8 cellular contexts compared by ENCODE assay signal in the genomic region with DNA sequence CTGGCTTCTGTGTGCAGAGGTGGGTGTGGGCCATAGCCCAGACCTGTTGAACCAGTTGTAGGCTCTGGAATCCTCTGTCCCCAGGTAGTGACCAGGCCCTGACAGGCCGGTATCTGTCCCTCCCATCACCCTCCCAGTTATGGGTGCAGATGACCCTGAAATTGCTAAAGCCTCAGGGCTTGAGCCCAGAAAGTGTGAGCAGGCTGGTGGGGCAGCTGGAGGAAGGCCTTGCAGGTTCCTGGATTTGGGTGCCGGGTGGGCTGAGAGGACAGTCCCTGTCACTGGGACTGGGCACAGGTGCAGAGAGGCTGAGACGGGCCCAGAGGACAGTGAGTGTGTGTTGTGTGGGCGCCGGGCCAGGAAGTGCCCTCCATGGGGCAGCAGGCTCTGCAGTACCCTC. TPM values are rescaled to one million over a fixed set of nuclear protein-coding genes. Genes with fewer than 3 reads are reported as not detected.
DNase-seq lines count a peak whose midpoint lies in the region; ATAC-seq and TF ChIP-seq lines count a peak whose summit lies in the region.
"Not testable (repeated sequence)": the region's sequence is repeated elsewhere in the genome, so short reads cannot be mapped to it uniquely, and the experiment has no call there.

No MANE protein-coding gene starts in this region.

- H3K4me3 Mint-ChIP-seq in GM23338; dendritic cell treated with granulocyte-macrophage colony-stimulating factor and Interleukin-4, amounts not matched to agents 40 ng/mL and 50 ng/mL, for 4 days: not testable (repeated sequence)

- not testable (repeated sequence) for H3K36me3 ChIP-seq in GM23338 (ENCODE audit: insufficient read depth); adrenal gland (replicated peaks in 1 of 2); heart left ventricle; mucosa of rectum (ENCODE audit: control insufficient read depth in 2 of 2, insufficient read depth in 2 of 2, low read length in 2 of 2); spleen; aorta (ENCODE audit: control insufficient read depth in 1 of 2, insufficient read depth in 2 of 2, low read length in 1 of 2)

- H2AFZ ChIP-seq in GM23338, result not testable (repeated sequence)

- not testable (repeated sequence) for H3K9me3 Mint-ChIP-seq in GM23338; dendritic cell treated with granulocyte-macrophage colony-stimulating factor and Interleukin-4, amounts not matched to agents 40 ng/mL and 50 ng/mL, for 4 days

- H3K27me3 Mint-ChIP-seq in GM23338 (ENCODE audit: insufficient read depth, low read depth, poor library complexity); dendritic cell treated with granulocyte-macrophage colony-stimulating factor and Interleukin-4, amounts not matched to agents 40 ng/mL and 50 ng/mL, for 4 days: not testable (repeated sequence)

- H3K36me3 Mint-ChIP-seq in GM23338 (ENCODE audit: low read depth), result not testable (repeated sequence)
- H3K36me3 Mint-ChIP-seq in dendritic cell treated with granulocyte-macrophage colony-stimulating factor and Interleukin-4, amounts not matched to agents 40 ng/mL and 50 ng/mL, for 4 days (ENCODE audit: low read depth), result peaks cover 11% of the 10 kb centered on the region

- intact Hi-C loops in adrenal gland (cut with DNase I); dendritic cell treated with granulocyte-macrophage colony-stimulating factor and Interleukin-4, amounts not matched to agents 40 ng/mL and 50 ng/mL, for 4 days (cut with micrococcal nuclease); heart left ventricle (cut with DNase I); left colon (cut with DNase I, micrococcal nuclease); spleen (cut with DNase I; ENCODE audit: low total_unique reads); aorta (cut with DNase I): not testable (repeated sequence)

- H3K9ac ChIP-seq in mucosa of rectum (ENCODE audit: low read depth in 1 of 2, low read length in 2 of 2), result not testable (repeated sequence)

- not testable (repeated sequence) for TF ChIP-seq POLR2A in adrenal gland (IDR thresholded peaks at IDR 0.05); heart left ventricle (IDR thresholded peaks at IDR 0.05); spleen (IDR thresholded peaks at IDR 0.05)

- not testable (repeated sequence) for H3K27ac ChIP-seq in GM23338 (ENCODE audit: low read depth); aorta (ENCODE audit: low read depth in 1 of 2, low read length in 2 of 2)
- H3K27ac ChIP-seq in adrenal gland (peak overlapping the region in 4 of 5 donors; percentile 1 to 78 (median 63)), heart left ventricle (peak overlapping the region in 7 of 12 donors; percentile 21 to 73 (median 56)), mucosa of rectum (ENCODE audit: low read depth in 2 of 2, low read length in 2 of 2) (peak overlapping the region; percentile 76 to 78), spleen (peak overlapping the region in 1 of 8 donors; percentile 83)

- peaks cover 21% of the 10 kb centered on the region for H3K79me2 ChIP-seq in GM23338 (replicated peaks; ENCODE audit: insufficient read depth)

- peaks cover 16% of the 10 kb centered on the region; the same call in 1 of the 2 replicates for H3K4me1 ChIP-seq in GM23338 (ENCODE audit: insufficient read depth)
- peaks cover 37 to 64% of the 10 kb centered on the region in 2 donors for H3K4me1 ChIP-seq in adrenal gland (replicated peaks in 1 of 2)
- peaks cover 0 to 80% (median 35%) of the 10 kb centered on the region in 12 donors for H3K4me1 ChIP-seq in heart left ventricle
- peaks cover 15 to 36% of the 10 kb centered on the region in 2 donors for H3K4me1 ChIP-seq in mucosa of rectum (ENCODE audit: control insufficient read depth in 2 of 2, insufficient read depth in 2 of 2, low read length in 2 of 2)
- H3K4me1 ChIP-seq in spleen, result peaks cover 3 to 86% (median 52%) of the 10 kb centered on the region in 6 donors
- not testable (repeated sequence) for H3K4me1 ChIP-seq in aorta (ENCODE audit: control insufficient read depth in 1 of 2, insufficient read depth in 2 of 2, low read length in 2 of 2)

- H3K4me3 ChIP-seq in GM23338; adrenal gland; heart left ventricle; mucosa of rectum (ENCODE audit: low read length in 2 of 2); spleen; aorta (ENCODE audit: low read length in 2 of 2): not testable (repeated sequence)

- not testable (repeated sequence) for ATAC-seq in GM23338; aorta (ENCODE audit: low FRiP score)
- ATAC-seq in heart left ventricle (peak in 2 of 4 donors; percentile 1 to 3), left colon (peak; percentile 55)

- H3K27ac Mint-ChIP-seq in GM23338, result peak overlapping the region; percentile 40; the same call in 1 of the 2 replicates
- H3K27ac Mint-ChIP-seq in dendritic cell treated with granulocyte-macrophage colony-stimulating factor and Interleukin-4, amounts not matched to agents 40 ng/mL and 50 ng/mL, for 4 days, result peak overlapping the region; percentile 73

- not testable (repeated sequence) for H3K9me3 ChIP-seq in adrenal gland (replicated peaks in 1 of 3); heart left ventricle; mucosa of rectum (ENCODE audit: control insufficient read depth in 2 of 2, low read length in 2 of 2); spleen; aorta (ENCODE audit: control insufficient read depth, low read length)

- H4K20me1 ChIP-seq in GM23338 (replicated peaks; ENCODE audit: insufficient read depth), result not testable (repeated sequence)

- not testable (repeated sequence) for H3K4me2 ChIP-seq in GM23338

- not testable (repeated sequence) for H3K27me3 ChIP-seq in GM23338 (ENCODE audit: insufficient read depth); adrenal gland; heart left ventricle; mucosa of rectum (ENCODE audit: control insufficient read depth in 2 of 2, insufficient read depth in 2 of 2, low read length in 2 of 2); spleen (replicated peaks in 1 of 7); aorta (ENCODE audit: control insufficient read depth in 1 of 2, insufficient read depth in 2 of 2, low read length in 1 of 2)

- not testable (repeated sequence) for TF ChIP-seq CTCF in GM23338 (conservative IDR thresholded peaks at IDR 0.05; ENCODE audit: low read depth in 2 of 2); adrenal gland (IDR thresholded peaks at IDR 0.05); heart left ventricle (IDR thresholded peaks at IDR 0.05); spleen (IDR thresholded peaks at IDR 0.05 in 8 of 11, conservative IDR thresholded peaks at IDR 0.05 in 3 of 11)

- peaks cover 54% of the 10 kb centered on the region for H3K4me1 Mint-ChIP-seq in GM23338
- H3K4me1 Mint-ChIP-seq in dendritic cell treated with granulocyte-macrophage colony-stimulating factor and Interleukin-4, amounts not matched to agents 40 ng/mL and 50 ng/mL, for 4 days (ENCODE audit: low read depth), result peaks cover 79% of the 10 kb centered on the region

- not testable (repeated sequence) for DNase-seq in GM23338 (ENCODE audit: low spot score); heart left ventricle
- peak in 1 of 7 donors; percentile 28 for DNase-seq in adrenal gland
- peak in 1 of 2 donors; percentile 36 for DNase-seq in left colon
- DNase-seq in spleen, result peak; percentile 55
- DNase-seq in aorta, result peak; percentile 44 to 51

- not testable (repeated sequence) for H3F3A ChIP-seq in GM23338 (replicated peaks; ENCODE audit: low read depth)

- WGBS in adrenal gland, 4 donors, result 14 to 67% (median 53%) methylated on average over 1 to 5 of the region's 5 CpGs
- 43 to 65% (median 62%) methylated on average over 3 to 5 of the region's 5 CpGs; no CpG with 5 or more reads in 1 of the 4 donors for WGBS in heart left ventricle, 4 donors
- 68 to 94% (median 84%) methylated on average over 4 to 5 of the region's 5 CpGs for WGBS in spleen, 5 donors
- WGBS in aorta, 2 donors, result 72 to 84% methylated on average over 5 of the region's 5 CpGs

- not testable (repeated sequence) for H3K9me2 ChIP-seq in GM23338 (ENCODE audit: insufficient read depth)

RNA-seq across cellular contexts. Expression of a gene that starts 10.0 kb away (rescaled TPM):
- total RNA-seq in GM23338 (2014; rRNA removed; shearing (Covaris generic)), result 16.6 and 28.0 TPM in 2 replicates
- 10.1 and 10.8 TPM in 2 replicates for polyA plus RNA-seq in GM23338 (2016; fragmentation: Nextera tagmentation; extraction: Ambion mirVana)
- total RNA-seq in adrenal gland, result 100 to 1,000 TPM; 119 to 359 (median 144) TPM
- polyA plus RNA-seq in adrenal gland, result 100 to 1,000 TPM; 210 to 265 (median 254) TPM
- total RNA-seq in heart left ventricle, result 10 to 100 TPM; 30.6 to 88.5 (median 59.8) TPM
- polyA plus RNA-seq in heart left ventricle, result 100 to 1,000 TPM in 1 of 2 donors, 10 to 100 TPM in 1; 66.1 to 168 TPM
- total RNA-seq in left colon, result 100 to 1,000 TPM; 181 to 536 TPM
- 100 to 1,000 TPM in 1 of 7 donors, 10 to 100 TPM in 6; 41.2 to 102 (median 53.0) TPM for total RNA-seq in spleen
- 10 to 100 TPM; 12.8 to 25.0 (median 22.4) TPM for polyA plus RNA-seq in spleen
- 10 to 100 TPM; 26.5 to 36.3 TPM for total RNA-seq in aorta
- 10 to 100 TPM; 25.4 to 29.9 TPM for polyA plus RNA-seq in aorta
